In genomic region chr2:143717532-143718168, GRCh38 we compare ENCODE assay signal across 19 cellular contexts.
DNase-seq lines count a peak whose midpoint lies in the region; ATAC-seq and TF ChIP-seq lines count a peak whose summit lies in the region.
"Had no signal": no experiment of that assay in that cellular context is flagged by ENCODE, and none has a peak within 500 bp of the region (broad histone marks: within the 10 kb centered on the region; RNA-seq: fewer than 3 reads in every experiment).

No MANE protein-coding gene starts in this region.

- H3K9me3 ChIP-seq in left ventricle myocardium inferior (replicated peaks) = no peaks in the 10 kb centered on the region
- H3K9me3 ChIP-seq in colonic mucosa = no peaks in the 10 kb centered on the region
- H3K9me3 ChIP-seq in mucosa of stomach (ENCODE audit: control insufficient read depth, low read length) = no peaks in the 10 kb centered on the region
- no peaks in the 10 kb centered on the region for H3K9me3 ChIP-seq in aorta (ENCODE audit: control insufficient read depth, low read length)
- no peaks in the 10 kb centered on the region for H3K9me3 ChIP-seq in right lobe of liver
- H3K9me3 ChIP-seq: pancreas, suprapubic skin had no signal

- H3K4me1 Mint-ChIP-seq in T-helper 2 cell treated with Interferon-gamma antibody and Interleukin-4, amounts not matched to agents 5 μg/mL and 100 μg/mL, for 36 hours (ENCODE audit: low read depth) = peaks cover 20% of the 10 kb centered on the region
- H3K4me1 Mint-ChIP-seq in stimulated activated naive CD8-positive, alpha-beta T cell treated with anti-CD3 and anti-CD28 coated beads, Interleukin-15, amount 100 ng/mL, for 72 hours = peaks cover 17% of the 10 kb centered on the region

- TF ChIP-seq CTCF in left ventricle myocardium inferior (IDR thresholded peaks at IDR 0.05; ENCODE audit: borderline replicate concordance) = no peak
- no peak for TF ChIP-seq CTCF in colonic mucosa (IDR thresholded peaks at IDR 0.05)
- no peak for TF ChIP-seq CTCF in right lobe of liver (IDR thresholded peaks at IDR 0.05)

- H3K27me3 ChIP-seq in left ventricle myocardium inferior (ENCODE audit: low read depth) (no peaks in the 10 kb centered on the region), colonic mucosa (no peaks in the 10 kb centered on the region), mucosa of stomach (ENCODE audit: control insufficient read depth, insufficient read depth, low read length) (no peaks in the 10 kb centered on the region), aorta (ENCODE audit: control insufficient read depth in 1 of 2, insufficient read depth in 2 of 2, low read length in 1 of 2) (no peaks in the 10 kb centered on the region), right lobe of liver (no peaks in the 10 kb centered on the region)
- H3K27me3 ChIP-seq: pancreas, suprapubic skin had no signal

- H3K9ac ChIP-seq in colonic mucosa (ENCODE audit: low read depth in 2 of 2, low read length in 2 of 2) = no peak overlapping the region
- H3K9ac ChIP-seq in mucosa of stomach (ENCODE audit: low read length) = peak overlapping the region; percentile 3

- 7 to 10% methylated on average over 10 of the region's 10 CpGs for WGBS in aorta, 2 donors
- WGBS in right lobe of liver (ENCODE audit: insufficient coverage, low coverage, low lambda C conversion rate, missing lambda C conversion rate) = 40% methylated on average over 10 of the region's 10 CpGs

- H3K27me3 Mint-ChIP-seq in T-helper 2 cell treated with Interferon-gamma antibody and Interleukin-4, amounts not matched to agents 5 μg/mL and 100 μg/mL, for 36 hours (ENCODE audit: low read depth) = no peaks in the 10 kb centered on the region
- no peaks in the 10 kb centered on the region for H3K27me3 Mint-ChIP-seq in stimulated activated naive CD8-positive, alpha-beta T cell treated with anti-CD3 and anti-CD28 coated beads, Interleukin-15, amount 100 ng/mL, for 72 hours
- H3K27me3 Mint-ChIP-seq: dendritic cell treated with granulocyte-macrophage colony-stimulating factor and Interleukin-4, amounts not matched to agents 40 ng/mL and 50 ng/mL, for 4 days had no signal

- no peak overlapping the region for H3K27ac ChIP-seq in left ventricle myocardium inferior (replicated peaks)
- peak overlapping the region; percentile 44 for H3K27ac ChIP-seq in colonic mucosa
- peak overlapping the region; percentile 11 to 54 for H3K27ac ChIP-seq in aorta (ENCODE audit: low read depth in 1 of 2, low read length in 2 of 2)
- no peak overlapping the region for H3K27ac ChIP-seq in right lobe of liver
- H3K27ac ChIP-seq: epithelial cell of prostate, pancreas, suprapubic skin had no signal

- H3K4me1 ChIP-seq in left ventricle myocardium inferior (peaks cover 12% of the 10 kb centered on the region), colonic mucosa (no peaks in the 10 kb centered on the region), mucosa of stomach (ENCODE audit: control insufficient read depth, insufficient read depth, low read length) (peaks cover 10% of the 10 kb centered on the region), aorta (ENCODE audit: control insufficient read depth in 1 of 2, insufficient read depth in 2 of 2, low read length in 2 of 2) (peaks cover 5 to 10% of the 10 kb centered on the region in 2 donors), right lobe of liver (no peaks in the 10 kb centered on the region)

- no peak overlapping the region for H3K4me3 Mint-ChIP-seq in T-helper 2 cell treated with Interferon-gamma antibody and Interleukin-4, amounts not matched to agents 5 μg/mL and 100 μg/mL, for 36 hours
- H3K4me3 Mint-ChIP-seq in stimulated activated naive CD8-positive, alpha-beta T cell treated with anti-CD3 and anti-CD28 coated beads, Interleukin-15, amount 100 ng/mL, for 72 hours = no peak overlapping the region
- H3K4me3 Mint-ChIP-seq: dendritic cell treated with granulocyte-macrophage colony-stimulating factor and Interleukin-4, amounts not matched to agents 40 ng/mL and 50 ng/mL, for 4 days had no signal

- peaks cover 6% of the 10 kb centered on the region for H3K9me3 Mint-ChIP-seq in T-helper 2 cell treated with Interferon-gamma antibody and Interleukin-4, amounts not matched to agents 5 μg/mL and 100 μg/mL, for 36 hours
- H3K9me3 Mint-ChIP-seq in stimulated activated naive CD8-positive, alpha-beta T cell treated with anti-CD3 and anti-CD28 coated beads, Interleukin-15, amount 100 ng/mL, for 72 hours = peaks cover 8 to 14% of the 10 kb centered on the region in 2 donors
- H3K9me3 Mint-ChIP-seq: dendritic cell treated with granulocyte-macrophage colony-stimulating factor and Interleukin-4, amounts not matched to agents 40 ng/mL and 50 ng/mL, for 4 days had no signal

- H3K36me3 Mint-ChIP-seq in T-helper 2 cell treated with Interferon-gamma antibody and Interleukin-4, amounts not matched to agents 5 μg/mL and 100 μg/mL, for 36 hours (ENCODE audit: low read depth) = peaks cover 51% of the 10 kb centered on the region

- H3K36me3 ChIP-seq in left ventricle myocardium inferior (no peaks in the 10 kb centered on the region), colonic mucosa (no peaks in the 10 kb centered on the region), mucosa of stomach (ENCODE audit: control insufficient read depth, insufficient read depth, low read length) (no peaks in the 10 kb centered on the region), aorta (ENCODE audit: control insufficient read depth in 1 of 2, insufficient read depth in 2 of 2, low read length in 1 of 2) (no peaks in the 10 kb centered on the region), right lobe of liver (no peaks in the 10 kb centered on the region)
- H3K36me3 ChIP-seq: pancreas, suprapubic skin had no signal

- intact Hi-C loops in left ventricle myocardium inferior (cut with micrococcal nuclease) = no loop called here
- intact Hi-C loops in cardiac septum (cut with DNase I) = no loop called here
- intact Hi-C loops in colonic mucosa (cut with DNase I) = no loop called here
- intact Hi-C loops in aorta (cut with DNase I) = loop anchor here in 1 of 2 donors (5.0 kb wide), 1 partner anchor 805 kb away; the partner anchor contains the start of gene ZEB2
- intact Hi-C loops in right lobe of liver (cut with DNase I) = no loop called here

- no peak overlapping the region for H3K27ac Mint-ChIP-seq in T-helper 2 cell treated with Interferon-gamma antibody and Interleukin-4, amounts not matched to agents 5 μg/mL and 100 μg/mL, for 36 hours
- no peak overlapping the region for H3K27ac Mint-ChIP-seq in stimulated activated naive CD8-positive, alpha-beta T cell treated with anti-CD3 and anti-CD28 coated beads, Interleukin-15, amount 100 ng/mL, for 72 hours
- H3K27ac Mint-ChIP-seq: dendritic cell treated with granulocyte-macrophage colony-stimulating factor and Interleukin-4, amounts not matched to agents 40 ng/mL and 50 ng/mL, for 4 days had no signal

- no peak for ATAC-seq in aorta (ENCODE audit: low FRiP score)
- no peak for ATAC-seq in stimulated activated naive CD8-positive, alpha-beta T cell treated with anti-CD3 and anti-CD28 coated beads, Interleukin-15, amount 100 ng/mL, for 72 hours
- no peak for ATAC-seq in right lobe of liver

- no peak for DNase-seq in left ventricle myocardium inferior
- no peak for DNase-seq in cardiac septum (ENCODE audit: low spot score)
- no peak for DNase-seq in colonic mucosa
- DNase-seq in aorta = peak in 1 of 2 donors; percentile 54
- DNase-seq in T-helper 2 cell treated with Interferon-gamma antibody and Interleukin-4, amounts not matched to agents 5 μg/mL and 100 μg/mL, for 36 hours (ENCODE audit: low spot score) = no peak
- no peak for DNase-seq in stimulated activated naive CD8-positive, alpha-beta T cell treated with anti-CD3 and anti-CD28 coated beads, Interleukin-15, amount 100 ng/mL, for 72 hours
- DNase-seq in right lobe of liver = no peak
- DNase-seq: DMS53; MM.1S; NCI-H187 treated with DMSO at 0.1 percent for 48 hours; NCI-H510A; stimulated activated CD4-positive, alpha-beta T cell treated with anti-CD3 and anti-CD28 coated beads, Interleukin-4, amount 100 ng/mL, for 24 hours had no signal

- H3K4me3 ChIP-seq in left ventricle myocardium inferior = peak overlapping the region; percentile 34
- H3K4me3 ChIP-seq in colonic mucosa = no peak overlapping the region
- no peak overlapping the region for H3K4me3 ChIP-seq in mucosa of stomach (ENCODE audit: low read length)
- H3K4me3 ChIP-seq in aorta (ENCODE audit: low read length in 2 of 2) = peak overlapping the region in 1 of 2 donors; percentile 69
- H3K4me3 ChIP-seq in right lobe of liver = no peak overlapping the region
- H3K4me3 ChIP-seq: lung, pancreas, skin epidermis, suprapubic skin had no signal

- TF ChIP-seq POLR2A in right lobe of liver (IDR thresholded peaks at IDR 0.05) = no peak

Comparison
In these comparisons a context has a peak if more than half of its experiments do, and no peak if none do; other contexts are left out.
1. H3K27ac ChIP-seq: peak in colonic mucosa (single experiment) and aorta (2 of 2); none in left ventricle myocardium inferior (single experiment) and right lobe of liver (0 of 3).